ENCODE assay signal across 18 cellular contexts in genomic region chr2:113685471-113685870, GRCh38. TPM values are rescaled to one million over a fixed set of nuclear protein-coding genes. Genes with fewer than 3 reads are reported as not detected.
A peak's percentile ranks its signal among the peaks of the same experiment; 100 is the strongest.
DNase-seq lines count a peak whose midpoint lies in the region; ATAC-seq and TF ChIP-seq lines count a peak whose summit lies in the region.
"Had no signal": no experiment of that assay in that cellular context is flagged by ENCODE, and none has a peak within 500 bp of the region (broad histone marks: within the 10 kb centered on the region; RNA-seq: fewer than 3 reads in every experiment).

No MANE protein-coding gene starts in this region.

- ATAC-seq in stimulated activated effector memory CD8-positive, alpha-beta T cell treated with anti-CD3 and anti-CD28 coated beads, Interleukin-12 subunit alpha, Interleukin-12 subunit beta, amount 100 ng/mL, for 72 hours = no peak
- ATAC-seq in left ventricle myocardium superior = no peak
- ATAC-seq: HepG2 had no signal

- H3K4me3 Mint-ChIP-seq in stimulated activated effector memory CD8-positive, alpha-beta T cell treated with anti-CD3 and anti-CD28 coated beads, Interleukin-12 subunit alpha, Interleukin-12 subunit beta, amount 100 ng/mL, for 72 hours = no peak overlapping the region
- H3K4me3 Mint-ChIP-seq: CD14-positive monocyte had no signal

- H3K36me3 Mint-ChIP-seq in stimulated activated effector memory CD8-positive, alpha-beta T cell treated with anti-CD3 and anti-CD28 coated beads, Interleukin-12 subunit alpha, Interleukin-12 subunit beta, amount 100 ng/mL, for 72 hours = no peaks in the 10 kb centered on the region
- H3K36me3 Mint-ChIP-seq: CD14-positive monocyte had no signal

- H3K27ac Mint-ChIP-seq in stimulated activated effector memory CD8-positive, alpha-beta T cell treated with anti-CD3 and anti-CD28 coated beads, Interleukin-12 subunit alpha, Interleukin-12 subunit beta, amount 100 ng/mL, for 72 hours = no peak overlapping the region
- H3K27ac Mint-ChIP-seq: CD14-positive monocyte had no signal

- H3K4me1 Mint-ChIP-seq in stimulated activated effector memory CD8-positive, alpha-beta T cell treated with anti-CD3 and anti-CD28 coated beads, Interleukin-12 subunit alpha, Interleukin-12 subunit beta, amount 100 ng/mL, for 72 hours = no peaks in the 10 kb centered on the region
- H3K4me1 Mint-ChIP-seq: CD14-positive monocyte had no signal

- DNase-seq in HT1080 (ENCODE audit: low read depth) (peak; percentile 14), amniotic epithelial cell (ENCODE audit: low read depth) (peak; percentile 36), fibroblast of villous mesenchyme (ENCODE audit: low read depth) (peak; percentile 31), cerebellar nuclear complex (lab: John Stamatoyannopoulos, UW) (no peak), LoVo (ENCODE audit: low spot score) (no peak), left ventricle myocardium superior (no peak)
- DNase-seq in stimulated activated effector memory CD8-positive, alpha-beta T cell treated with anti-CD3 and anti-CD28 coated beads, Interleukin-12 subunit alpha, Interleukin-12 subunit beta, amount 100 ng/mL, for 72 hours (ENCODE audit: low spot score in 2 of 2) = no peak
- DNase-seq: ACHN; DMS79 treated with DMSO at 0.1 percent for 48 hours; MG63; NCI-H1048; NCI-H1436 treated with DMSO at 0.1 percent for 48 hours; NCI-H2081 treated with DMSO at 0.1 percent for 48 hours; NK-92 treated with Interleukin-12 subunit alpha and Interleukin-12 subunit beta, amount 100 ng/mL, for 24 hours; Right ventricle myocardium superior had no signal

- no peak overlapping the region for H3K4me3 ChIP-seq in fibroblast of villous mesenchyme (ENCODE audit: low read depth, low read length)
- H3K4me3 ChIP-seq: MG63, SK-N-MC had no signal

- intact Hi-C loops in left ventricle myocardium superior (cut with micrococcal nuclease) = no loop called here

- no peak for TF ChIP-seq CTCF in fibroblast of villous mesenchyme (IDR thresholded peaks at IDR 0.05; ENCODE audit: insufficient read depth, low read depth, low read length)

- H3K9me3 Mint-ChIP-seq in stimulated activated effector memory CD8-positive, alpha-beta T cell treated with anti-CD3 and anti-CD28 coated beads, Interleukin-12 subunit alpha, Interleukin-12 subunit beta, amount 100 ng/mL, for 72 hours = no peaks in the 10 kb centered on the region

RNA-seq across cellular contexts. Expression of gene RABL2A, which starts 58.4 kb away (rescaled TPM):
- 1.6 and 3.9 TPM in 2 replicates for total RNA-seq in HT1080 (2014; rRNA removed; shearing (Covaris generic))
- 3.4 and 4.1 TPM in 2 replicates for polyA plus RNA-seq in HT1080 (2015; cell fraction: cytosol; rRNA removed)
- polyA plus RNA-seq in HT1080 (2015; cell fraction: nucleus; rRNA removed) = 17.9 and 29.2 TPM in 2 replicates
- 7.8 and 8.1 TPM in 2 replicates for total RNA-seq in fibroblast of villous mesenchyme
- total RNA-seq in left ventricle myocardium superior = 5.3 TPM

Comparison
In these comparisons a context has a peak if more than half of its experiments do, and no peak if none do; other contexts are left out.
1. DNase-seq: peak in HT1080 (single experiment), amniotic epithelial cell (single experiment) and fibroblast of villous mesenchyme (single experiment); none in cerebellar nuclear complex (0 of 2), LoVo (single experiment), stimulated activated effector memory CD8-positive, alpha-beta T cell treated with anti-CD3 and anti-CD28 coated beads, Interleukin-12 subunit alpha, Interleukin-12 subunit beta, amount 100 ng/mL, for 72 hours (0 of 2) and left ventricle myocardium superior (single experiment).